ENCODE assay signal across 14 cellular contexts in genomic region chr20:57672164-57672563, GRCh38. TPM values are rescaled to one million over a fixed set of nuclear protein-coding genes. Genes with fewer than 3 reads are reported as not detected.
DNase-seq lines count a peak whose midpoint lies in the region; ATAC-seq and TF ChIP-seq lines count a peak whose summit lies in the region.
"Had no signal": no experiment of that assay in that cellular context is flagged by ENCODE, and none has a peak within 500 bp of the region (broad histone marks: within the 10 kb centered on the region; RNA-seq: fewer than 3 reads in every experiment).

No MANE protein-coding gene starts in this region.

- H3K36me3 ChIP-seq in fibroblast of lung (ENCODE audit: control insufficient read depth, insufficient read depth, low read length) (no peaks in the 10 kb centered on the region), neuronal stem cell (replicated peaks in 1 of 2; ENCODE audit: control insufficient read depth in 2 of 2, insufficient read depth in 2 of 2, low read length in 2 of 2) (no peaks in the 10 kb centered on the region)

- no peak overlapping the region for H4K8ac ChIP-seq in neuronal stem cell (ENCODE audit: low read depth, low read length)

- no peak overlapping the region for H2AFZ ChIP-seq in fibroblast of lung (ENCODE audit: low read length)
- H2AFZ ChIP-seq in neuronal stem cell (ENCODE audit: low read length): no peak overlapping the region
- H2AFZ ChIP-seq: GM23338 had no signal

- H3K36me3 Mint-ChIP-seq in Calu3 (ENCODE audit: insufficient read depth, unreplicated experiment): peaks cover 100% of the 10 kb centered on the region
- H3K36me3 Mint-ChIP-seq: activated CD8-positive, alpha-beta memory T cell treated with anti-CD3 and anti-CD28 coated beads, Interleukin-2, amount 10 ng/mL, durations not matched to agents 7 days and 5 days had no signal

- no TSS peak for BruUV-seq in Calu3 (replicated peaks; lab: Mats Ljungman, UMichigan)

- H2BK12ac ChIP-seq in neuronal stem cell (ENCODE audit: low read length): no peak overlapping the region

- CTCF ChIA-PET in Calu3 (lab: Charles Lee): no interaction called here

- H4K91ac ChIP-seq in neuronal stem cell (ENCODE audit: low read depth, low read length, poor library complexity): no peak overlapping the region

- no peaks in the 10 kb centered on the region for H3K27me3 ChIP-seq in fibroblast of lung (ENCODE audit: control insufficient read depth, insufficient read depth, low read length)
- no peaks in the 10 kb centered on the region for H3K27me3 ChIP-seq in neuronal stem cell (ENCODE audit: control insufficient read depth in 3 of 3, insufficient read depth in 3 of 3, low read depth in 1 of 3, low read length in 3 of 3)

- no peak for ATAC-seq in HG02588 (IDR thresholded peaks at IDR 0.05; ENCODE audit: unreplicated experiment)
- ATAC-seq: activated CD8-positive, alpha-beta memory T cell treated with anti-CD3 and anti-CD28 coated beads, Interleukin-2, amount 10 ng/mL, durations not matched to agents 7 days and 5 days; GM23338 had no signal

- no peaks in the 10 kb centered on the region for H3K79me1 ChIP-seq in neuronal stem cell (ENCODE audit: low read depth, low read length)

- no peaks in the 10 kb centered on the region for H3K4me1 ChIP-seq in fibroblast of lung (ENCODE audit: control insufficient read depth, extremely low read depth, insufficient read depth, low read length)
- peaks cover 4 to 6% of the 10 kb centered on the region in 2 donors for H3K4me1 ChIP-seq in neuronal stem cell (ENCODE audit: control insufficient read depth in 2 of 2, insufficient read depth in 1 of 2, low read depth in 1 of 2, low read length in 2 of 2)

- H3K14ac ChIP-seq in neuronal stem cell (ENCODE audit: low read length): no peak overlapping the region

- no peak overlapping the region for H3K9ac ChIP-seq in fibroblast of lung (ENCODE audit: insufficient read depth, low read length)
- H3K9ac ChIP-seq in neuronal stem cell (ENCODE audit: low read depth, low read length, poor library complexity): no peak overlapping the region

- no peak overlapping the region for H2BK120ac ChIP-seq in neuronal stem cell (ENCODE audit: low read depth, low read length)

- H3K4me2 ChIP-seq in fibroblast of lung (ENCODE audit: extremely low read depth, insufficient read depth, low read length): no peak overlapping the region
- H3K4me2 ChIP-seq in neuronal stem cell (ENCODE audit: insufficient read depth, low read length, poor library complexity, severe bottlenecking): no peak overlapping the region
- H3K4me2 ChIP-seq: GM23338 had no signal

- no peak overlapping the region for H3K23ac ChIP-seq in neuronal stem cell (ENCODE audit: low read depth, low read length, poor library complexity)

- no peak overlapping the region for H3K4ac ChIP-seq in neuronal stem cell (ENCODE audit: low read length)

- no peaks in the 10 kb centered on the region for H3K27me3 Mint-ChIP-seq in Calu3 (ENCODE audit: unreplicated experiment)
- H3K27me3 Mint-ChIP-seq: activated CD8-positive, alpha-beta memory T cell treated with anti-CD3 and anti-CD28 coated beads, Interleukin-2, amount 10 ng/mL, durations not matched to agents 7 days and 5 days had no signal

- H4K20me1 ChIP-seq in fibroblast of lung (ENCODE audit: control insufficient read depth, extremely low read depth, insufficient read depth, low read length): no peaks in the 10 kb centered on the region

- no CpG with 5 or more reads among the region's 26 CpGs for WGBS in neuronal stem cell (ENCODE audit: extremely low coverage in 2 of 2, insufficient read length in 2 of 2, insufficient replicate concordance in 1 of 2), 2 donors

- H3K18ac ChIP-seq in neuronal stem cell (ENCODE audit: low read length): peak overlapping the region; percentile 45

- no peaks in the 10 kb centered on the region for H3K79me2 ChIP-seq in fibroblast of lung (ENCODE audit: control insufficient read depth, insufficient read depth, low read length)

- TF ChIP-seq CTCF in Calu3 (IDR thresholded peaks at IDR 0.05; ENCODE audit: unreplicated experiment): no peak
- TF ChIP-seq CTCF in fibroblast of lung (conservative IDR thresholded peaks at IDR 0.05 in 1 of 2, IDR thresholded peaks at IDR 0.05 in 1 of 2; ENCODE audit: low read depth in 1 of 2, low read length in 2 of 2): no peak

- H2AK5ac ChIP-seq in neuronal stem cell (ENCODE audit: low read depth, low read length): no peak overlapping the region

- H3K4me3 Mint-ChIP-seq in Calu3 (ENCODE audit: low read depth, unreplicated experiment): no peak overlapping the region
- H3K4me3 Mint-ChIP-seq: activated CD8-positive, alpha-beta memory T cell treated with anti-CD3 and anti-CD28 coated beads, Interleukin-2, amount 10 ng/mL, durations not matched to agents 7 days and 5 days; GM23338 had no signal

- intact Hi-C loops in Calu3 (cut with micrococcal nuclease; ENCODE audit: unreplicated experiment): no loop called here

- no peak overlapping the region for H2BK15ac ChIP-seq in neuronal stem cell (ENCODE audit: low read length)

- DNase-seq in Calu3 (no peak), NCI-H2171 treated with DMSO at 0.1 percent for 48 hours (lab: John Stamatoyannopoulos, UW) (peak; percentile 94), fibroblast of lung (ENCODE audit: low read depth in 2 of 2) (peak; percentile 57 to 60), neuronal stem cell (ENCODE audit: low spot score) (no peak), inferior parietal cortex (ENCODE audit: extremely low spot score) (no peak), A172 (ENCODE audit: low spot score) (no peak), ecto neural progenitor cell (ENCODE audit: low spot score) (no peak)
- DNase-seq: activated CD8-positive, alpha-beta memory T cell treated with anti-CD3 and anti-CD28 coated beads, Interleukin-2, amount 10 ng/mL, durations not matched to agents 7 days and 5 days; stimulated activated CD4-positive, alpha-beta T cell treated with anti-CD3 and anti-CD28 coated beads, Interleukin-2, amount 100 ng/mL, for 48 hours had no signal

- H3K4me3 ChIP-seq in fibroblast of lung (replicated peaks in 1 of 4; ENCODE audit: control extremely low read depth in 1 of 4, insufficient read depth in 1 of 4, low read depth in 3 of 4, low read length in 4 of 4) (no peak overlapping the region), neuronal stem cell (ENCODE audit: low read length in 2 of 2) (no peak overlapping the region)
- H3K4me3 ChIP-seq: GM23338 had no signal

- H3K27ac Mint-ChIP-seq in Calu3 (ENCODE audit: unreplicated experiment): peak overlapping the region; percentile 97
- H3K27ac Mint-ChIP-seq: activated CD8-positive, alpha-beta memory T cell treated with anti-CD3 and anti-CD28 coated beads, Interleukin-2, amount 10 ng/mL, durations not matched to agents 7 days and 5 days had no signal

- peaks cover 100% of the 10 kb centered on the region for H3K4me1 Mint-ChIP-seq in Calu3 (ENCODE audit: low read depth, unreplicated experiment)
- H3K4me1 Mint-ChIP-seq: activated CD8-positive, alpha-beta memory T cell treated with anti-CD3 and anti-CD28 coated beads, Interleukin-2, amount 10 ng/mL, durations not matched to agents 7 days and 5 days had no signal

- no peaks in the 10 kb centered on the region for H3K9me3 ChIP-seq in fibroblast of lung (ENCODE audit: control insufficient read depth, insufficient read depth, low read depth, low read length)
- H3K9me3 ChIP-seq in neuronal stem cell (replicated peaks in 1 of 2; ENCODE audit: control insufficient read depth in 2 of 2, insufficient read depth in 1 of 2, low read depth in 1 of 2, low read length in 2 of 2): no peaks in the 10 kb centered on the region

- peak overlapping the region; percentile 11 for H2BK5ac ChIP-seq in neuronal stem cell (ENCODE audit: low read length)

- no peaks in the 10 kb centered on the region for H3K9me3 Mint-ChIP-seq in Calu3 (ENCODE audit: low read depth, unreplicated experiment)
- H3K9me3 Mint-ChIP-seq: GM23338, nephron had no signal

- H3K27ac ChIP-seq in fibroblast of lung (ENCODE audit: insufficient read depth, low read length): no peak overlapping the region
- H3K27ac ChIP-seq in neuronal stem cell (replicated peaks; ENCODE audit: low read length): no peak overlapping the region

RNA-seq across cellular contexts. Expression of gene PMEPA1, which starts 37.7 kb away (rescaled TPM):
- total RNA-seq in Calu3 (2022) (732 and 1,302 TPM in 2 replicates), fibroblast of lung (0.33 and 1.0 TPM in 2 replicates)
- 0.19 and 1.0 TPM in 2 replicates for polyA plus RNA-seq in fibroblast of lung
- 0.51 and 2.4 TPM in 2 replicates for polyA plus RNA-seq in fibroblast of lung (2012)
- 0.27 and 1.8 TPM in 2 replicates for polyA minus RNA-seq in fibroblast of lung (ENCODE audit: low replicate concordance)
- polyA plus RNA-seq in neuronal stem cell (2013, experiment 1 of 2): 0.10 TPM
- 0.08 TPM for polyA plus RNA-seq in neuronal stem cell (2013, experiment 2 of 2)
- 10.5 and 12.3 TPM in 2 replicates for total RNA-seq in A172 (2014; rRNA removed; shearing (Covaris generic))

RNA-seq across cellular contexts. Expression of gene ZBP1, which starts 51.9 kb away (rescaled TPM):
- total RNA-seq in Calu3 (2022) (2.9 and 12.5 TPM in 2 replicates), fibroblast of lung (not detected in 2 replicates)
- polyA plus RNA-seq in fibroblast of lung: not detected in 2 replicates
- not detected in 2 replicates for polyA plus RNA-seq in fibroblast of lung (2012)
- polyA minus RNA-seq in fibroblast of lung (ENCODE audit: low replicate concordance): not detected in 2 replicates
- polyA plus RNA-seq in neuronal stem cell (2013, experiment 1 of 2): not detected
- polyA plus RNA-seq in neuronal stem cell (2013, experiment 2 of 2): not detected
- total RNA-seq in A172 (2014; rRNA removed; shearing (Covaris generic)): 0.14 TPM in 1 of 2 replicates, not detected in the other
- total RNA-seq: GM23338, MCF 10A, temporal lobe had no signal
- polyA plus RNA-seq: GM23338 had no signal

Comparison
In these comparisons a context has a peak if more than half of its experiments do, and no peak if none do; other contexts are left out.
1. DNase-seq: peak in NCI-H2171 treated with DMSO at 0.1 percent for 48 hours (single experiment) and fibroblast of lung (2 of 2); none in Calu3 (single experiment), neuronal stem cell (single experiment), inferior parietal cortex (single experiment), A172 (single experiment) and ecto neural progenitor cell (single experiment).
2. RNA of gene PMEPA1, which starts 37.7 kb away (total RNA-seq): 732 to 1,302 TPM in Calu3; 10.5 to 12.3 TPM in A172 and 0.33 to 1.0 TPM in fibroblast of lung; every median in the first group is over 10 times any median in the second.